ENCODE assay signal across 8 cellular contexts in the genomic region with DNA sequence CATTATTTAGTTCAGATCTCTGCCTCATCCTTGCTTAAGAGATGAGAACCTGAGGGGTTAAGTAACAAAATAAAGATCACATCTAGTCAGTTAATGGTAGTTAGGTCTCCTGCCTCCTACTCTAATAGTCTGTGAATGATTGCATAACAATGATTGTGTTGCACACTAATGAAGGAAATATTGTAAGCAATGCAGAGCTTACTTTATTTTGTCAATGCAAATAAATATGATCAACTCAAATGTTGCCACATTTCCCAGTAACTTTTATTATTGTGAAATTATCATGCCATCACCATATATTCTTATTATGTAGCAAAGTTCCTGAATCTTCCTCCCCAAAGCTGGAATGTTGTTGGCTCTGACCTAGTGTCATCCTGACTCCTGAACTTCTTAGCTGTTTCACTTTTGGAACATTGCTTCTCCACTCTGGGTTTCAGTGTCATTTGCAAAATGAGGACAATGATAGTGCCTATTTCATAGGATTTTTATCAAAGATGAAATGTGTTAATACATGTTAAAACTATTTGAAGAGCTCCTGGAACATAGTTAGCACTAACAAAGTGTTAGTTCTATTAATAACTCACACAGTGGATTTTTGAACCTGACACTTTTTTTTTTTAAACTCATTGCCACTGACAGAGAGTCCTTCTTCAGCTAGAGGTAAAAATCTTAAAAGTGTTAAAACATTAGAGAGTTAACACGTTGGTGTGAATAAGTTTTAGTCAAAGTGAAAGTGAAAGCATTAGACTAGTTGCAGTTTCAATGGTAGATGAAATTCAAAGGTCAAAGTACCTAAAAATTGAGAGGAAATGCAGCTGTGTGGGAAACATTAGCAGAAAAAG. TPM values are rescaled to one million over a fixed set of nuclear protein-coding genes. Genes with fewer than 3 reads are reported as not detected.
DNase-seq lines count a peak whose midpoint lies in the region; ATAC-seq lines count a peak whose summit lies in the region.
"Had no signal": no experiment of that assay in that cellular context is flagged by ENCODE, and none has a peak within 500 bp of the region (broad histone marks: within the 10 kb centered on the region; RNA-seq: fewer than 3 reads in every experiment).

No MANE protein-coding gene starts in this region.

- intact Hi-C loops in left colon (cut with DNase I, micrococcal nuclease): no loop called here

- peak; percentile 94 for ATAC-seq in GM18868 (IDR thresholded peaks at IDR 0.05; ENCODE audit: unreplicated experiment)
- ATAC-seq in GM21723 (IDR thresholded peaks at IDR 0.05; ENCODE audit: unreplicated experiment): peak; percentile 76
- peak; percentile 77 for ATAC-seq in left colon

- DNase-seq in Jurkat, Clone E6-1 (ENCODE audit: low read depth, low spot score): peak; percentile 41
- no peak for DNase-seq in left colon
- no peak for DNase-seq in HuH-7 (ENCODE audit: low spot score)
- no peak for DNase-seq in HUDEP-2 (lab: John Stamatoyannopoulos, UW; ENCODE audit: unreplicated experiment in 76 of 76)
- DNase-seq in stimulated activated CD4-positive, alpha-beta T cell treated with anti-CD3 and anti-CD28 coated beads, Interleukin-1b, Interleukin-23, amount 100 ng/mL, for 48 hours: no peak

- no peak overlapping the region for H3K4me3 ChIP-seq in Jurkat, Clone E6-1 (ENCODE audit: low read length)
- H3K4me3 ChIP-seq: lung had no signal

RNA-seq across cellular contexts. Expression of a gene that starts 17.2 kb away (rescaled TPM):
- not detected for polyA plus RNA-seq in Jurkat, Clone E6-1 (2012; ENCODE audit: insufficient read depth, insufficient read length)
- under 1 TPM; 0.14 to 0.24 TPM for total RNA-seq in left colon
- polyA plus RNA-seq: lung had no signal

RNA-seq across cellular contexts. Expression of a gene that starts 20.8 kb away (rescaled TPM):
- not detected for polyA plus RNA-seq in Jurkat, Clone E6-1 (2012; ENCODE audit: insufficient read depth, insufficient read length)
- total RNA-seq in left colon: under 1 TPM; 0.36 to 0.37 TPM
- polyA plus RNA-seq: lung had no signal
